In genomic region chr2:235831755-235832154, GRCh38 we compare ENCODE assay signal across 11 cellular contexts.
"Had no signal": no experiment of that assay in that cellular context is flagged by ENCODE, and none has a peak within 500 bp of the region (broad histone marks: within the 10 kb centered on the region; RNA-seq: fewer than 3 reads in every experiment).

No MANE protein-coding gene starts in this region.

- DNase-seq: GM23248, GOT3, H7, H9, HCEC 1CT, HFFc6 had no signal

- FAIRE-seq: H1, H54 had no signal

- H3K9me3 ChIP-seq: HAP-1 had no signal

- H3K4me2 ChIP-seq: GM23338 had no signal

- H3K27ac ChIP-seq: GM23248 had no signal

- H3K4me3 ChIP-seq: GM23248, GM23338, HAP-1 had no signal

- H2AFZ ChIP-seq: GM23248, GM23338 had no signal

- H3K36me3 ChIP-seq: HAP-1 had no signal

- H3K9me3 Mint-ChIP-seq: GM23338, H9, HFFc6 had no signal

- H3K4me1 ChIP-seq: HAP-1 had no signal

- H3K9ac ChIP-seq: GM23248 had no signal

- H3K4me3 Mint-ChIP-seq: GM23338, H9, HFFc6 had no signal

- ATAC-seq: GM23338, HCT116 had no signal

- H3K27ac Mint-ChIP-seq: GM23338, H9, HFFc6 had no signal
